In genomic region chr19:50761501-50761900, GRCh38 we compare ENCODE assay signal across 2 cellular contexts. TPM values are rescaled to one million over a fixed set of nuclear protein-coding genes. Genes with fewer than 3 reads are reported as not detected.
"Had no signal": no experiment of that assay in that cellular context is flagged by ENCODE, and none has a peak within 500 bp of the region (broad histone marks: within the 10 kb centered on the region; RNA-seq: fewer than 3 reads in every experiment).

No MANE protein-coding gene starts in this region.

RNA-seq across cellular contexts. Expression of gene GPR32, which starts 8.8 kb away (rescaled TPM):
- total RNA-seq: G401, GM12878 had no signal
- polyA plus RNA-seq: GM12878 had no signal

RNA-seq across cellular contexts. Expression of gene ACP4, which starts 28.7 kb away (rescaled TPM):
- total RNA-seq: G401, GM12878 had no signal
- polyA plus RNA-seq: GM12878 had no signal

RNA-seq across cellular contexts. Expression of gene CLEC11A, which starts 38.3 kb away (rescaled TPM):
- total RNA-seq: GM12878 had no signal
- polyA plus RNA-seq: GM12878 had no signal

RNA-seq across cellular contexts. Expression of gene SHANK1, which starts 41.9 kb away (rescaled TPM):
- total RNA-seq: GM12878 had no signal
- polyA plus RNA-seq: GM12878 had no signal
